8 cellular contexts compared by ENCODE assay signal in the genomic region with DNA sequence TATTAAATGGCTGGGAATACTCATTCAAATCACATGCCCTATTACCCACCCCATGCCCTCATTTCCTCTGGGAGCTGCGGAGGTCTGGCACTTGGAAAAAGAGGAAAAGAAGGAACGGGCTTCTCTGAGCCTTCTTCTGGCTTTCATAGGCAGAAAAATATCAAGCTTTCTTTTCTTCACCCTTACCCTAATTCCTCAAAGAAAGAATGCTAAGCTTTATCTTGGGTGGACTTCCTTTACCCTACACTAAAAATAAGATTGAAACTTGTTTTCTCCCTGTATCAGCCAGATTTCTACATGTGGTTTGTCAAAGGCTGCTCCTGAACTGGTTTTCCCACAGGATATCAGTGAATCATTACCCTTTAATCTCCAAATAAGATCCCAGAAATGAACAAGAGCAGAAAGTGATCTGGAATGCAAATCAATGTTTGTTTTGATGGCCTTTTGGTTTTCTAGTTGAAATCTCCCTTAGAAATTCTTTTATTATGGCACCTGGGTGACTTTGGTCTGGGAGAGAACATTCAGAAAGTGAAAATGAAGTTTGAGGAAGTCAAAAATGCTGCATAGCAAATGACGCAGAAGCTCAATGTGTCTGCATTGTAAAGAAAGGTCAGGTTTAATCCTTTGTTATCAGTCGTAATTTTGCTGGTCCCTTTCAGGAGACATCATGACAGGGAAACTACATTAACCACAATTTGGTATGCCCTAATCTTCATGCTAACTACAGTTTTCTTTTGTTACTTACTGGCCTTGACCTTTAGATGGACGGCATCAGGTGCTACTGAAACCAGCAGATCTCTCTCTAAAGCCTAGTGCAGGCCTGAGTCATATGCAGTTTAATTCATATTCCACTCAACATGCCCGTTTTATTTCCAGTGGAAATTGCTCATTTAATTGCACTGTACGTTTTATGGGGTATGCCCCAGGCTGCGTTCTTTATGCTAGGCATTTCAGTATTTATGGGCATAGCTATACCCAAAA. TPM values are rescaled to one million over a fixed set of nuclear protein-coding genes. Genes with fewer than 3 reads are reported as not detected.
DNase-seq lines count a peak whose midpoint lies in the region; ATAC-seq, FAIRE-seq and TF ChIP-seq lines count a peak whose summit lies in the region.

No MANE protein-coding gene starts in this region.

- H3K9ac ChIP-seq in endothelial cell of umbilical vein (replicated peaks; ENCODE audit: extremely low read depth, insufficient read depth, low read length), result peak overlapping the region; percentile 83

- peak overlapping the region; percentile 30 for H3K4me3 ChIP-seq in CD8-positive, alpha-beta memory T cell (ENCODE audit: low read length)
- H3K4me3 ChIP-seq in SJCRH30 (peak overlapping the region; percentile 56), endothelial cell of umbilical vein (replicated peaks in 1 of 3; ENCODE audit: insufficient read depth in 1 of 3, low read depth in 1 of 3, low read length in 3 of 3) (peak overlapping the region in 1 of 3 experiments; percentile 34)
- peak overlapping the region; percentile 10 for H3K4me3 ChIP-seq in naive thymus-derived CD4-positive, alpha-beta T cell (ENCODE audit: low read length)

- H3K9me3 ChIP-seq in CD8-positive, alpha-beta memory T cell (ENCODE audit: low read length), result no peaks in the 10 kb centered on the region
- no peaks in the 10 kb centered on the region for H3K9me3 ChIP-seq in SJCRH30 (replicated peaks)
- H3K9me3 ChIP-seq in endothelial cell of umbilical vein (replicated peaks; ENCODE audit: control insufficient read depth, insufficient read depth, low read length), result no peaks in the 10 kb centered on the region
- H3K9me3 ChIP-seq in naive thymus-derived CD4-positive, alpha-beta T cell (ENCODE audit: control insufficient read depth in 2 of 3, low read length in 3 of 3), result no peaks in the 10 kb centered on the region

- no peaks in the 10 kb centered on the region for H3K9me3 Mint-ChIP-seq in CD8-positive, alpha-beta memory T cell
- peaks cover 0 to 1% (median 0%) of the 10 kb centered on the region in 11 donors for H3K9me3 Mint-ChIP-seq in naive thymus-derived CD4-positive, alpha-beta T cell

- no peaks in the 10 kb centered on the region for H3K36me3 ChIP-seq in CD8-positive, alpha-beta memory T cell (ENCODE audit: insufficient read depth, low read length)
- H3K36me3 ChIP-seq in SJCRH30, result no peaks in the 10 kb centered on the region
- H3K36me3 ChIP-seq in endothelial cell of umbilical vein (ENCODE audit: control insufficient read depth in 2 of 2, extremely low read depth in 1 of 2, insufficient read depth in 2 of 2, low read length in 2 of 2), result no peaks in the 10 kb centered on the region
- no peaks in the 10 kb centered on the region for H3K36me3 ChIP-seq in naive thymus-derived CD4-positive, alpha-beta T cell (ENCODE audit: control insufficient read depth in 2 of 3, insufficient read depth in 3 of 3, low read length in 3 of 3)

- CTCF ChIA-PET in CD8-positive, alpha-beta memory T cell (lab: Charles Lee), result interaction anchor here (0.7 to 4.4 kb wide), 16 partner anchors 14 to 1039 kb away, joined by 3 to 113 read pairs (median 10); a partner anchor contains a TSS
- CTCF ChIA-PET in endothelial cell of umbilical vein (lab: Charles Lee), result interaction anchor here (0.9 to 5.3 kb wide), 25 partner anchors 12 to 607 kb away, joined by 3 to 166 read pairs (median 15); a partner anchor contains a TSS
- CTCF ChIA-PET in naive thymus-derived CD4-positive, alpha-beta T cell (lab: Charles Lee), result interaction anchor here (0.6 to 5.3 kb wide), 18 partner anchors 11 to 607 kb away, joined by 3 to 126 read pairs (median 11); a partner anchor contains a TSS

- ATAC-seq in GM19043 (IDR thresholded peaks at IDR 0.05; ENCODE audit: low read depth, unreplicated experiment) (peak; percentile 43), HG03135 (IDR thresholded peaks at IDR 0.05; ENCODE audit: unreplicated experiment) (peak; percentile 48)
- peak; percentile 63 for ATAC-seq in naive thymus-derived CD4-positive, alpha-beta T cell

- peaks cover 0 to 2% of the 10 kb centered on the region in 2 donors for H3K27me3 Mint-ChIP-seq in CD8-positive, alpha-beta memory T cell
- peaks cover 0 to 5% (median 0%) of the 10 kb centered on the region in 5 donors for H3K27me3 Mint-ChIP-seq in naive thymus-derived CD4-positive, alpha-beta T cell

- H3K27ac Mint-ChIP-seq in CD8-positive, alpha-beta memory T cell, result peak overlapping the region; percentile 68 to 87 (median 78)
- peak overlapping the region in 4 of 9 donors; percentile 82 to 90 (median 89) for H3K27ac Mint-ChIP-seq in naive thymus-derived CD4-positive, alpha-beta T cell

- no peaks in the 10 kb centered on the region for H3K9me1 ChIP-seq in endothelial cell of umbilical vein (replicated peaks; ENCODE audit: control insufficient read depth, extremely low read depth, insufficient read depth, low read length)

- FAIRE-seq in endothelial cell of umbilical vein (lab: Jason Lieb, UNC) (peak; percentile 48), D721Med (lab: Jason Lieb, UNC) (no peak)

- POLR2A ChIA-PET in CD8-positive, alpha-beta memory T cell (lab: Charles Lee), result interaction anchor here (0.6 to 4.7 kb wide), 7 partner anchors 33 to 227 kb away, joined by 3 to 84 read pairs (median 3); a partner anchor contains a TSS
- POLR2A ChIA-PET in endothelial cell of umbilical vein (lab: Charles Lee), result interaction anchor here (1.1 to 2.1 kb wide), 3 partner anchors 46 to 99 kb away, joined by 3 to 10 read pairs (median 4); a partner anchor contains a TSS
- POLR2A ChIA-PET in naive thymus-derived CD4-positive, alpha-beta T cell (lab: Charles Lee), result interaction anchor here (0.6 to 4.7 kb wide), 20 partner anchors 9 to 388 kb away, joined by 3 to 176 read pairs (median 4); a partner anchor contains a TSS

- H3K4me1 Mint-ChIP-seq in CD8-positive, alpha-beta memory T cell, result peaks cover 10 to 20% (median 16%) of the 10 kb centered on the region in 3 donors
- peaks cover 0 to 43% (median 12%) of the 10 kb centered on the region in 7 donors for H3K4me1 Mint-ChIP-seq in naive thymus-derived CD4-positive, alpha-beta T cell

- H4K20me1 ChIP-seq in endothelial cell of umbilical vein (replicated peaks; ENCODE audit: control insufficient read depth, extremely low read depth, insufficient read depth, low read length), result no peaks in the 10 kb centered on the region

- TSS peak; percentile 66 for BruUV-seq in endothelial cell of umbilical vein (replicated peaks; lab: Mats Ljungman, UMichigan)

- H2AFZ ChIP-seq in endothelial cell of umbilical vein (ENCODE audit: low read depth, low read length), result peak overlapping the region; percentile 33

- TF ChIP-seq CTCF in endothelial cell of umbilical vein (IDR thresholded peaks at IDR 0.05; ENCODE audit: extremely low read depth in 1 of 2, insufficient read depth in 1 of 2, low read depth in 1 of 2, low read length in 2 of 2), result no peak
- no peak for TF ChIP-seq CTCF in D721Med (IDR thresholded peaks at IDR 0.05; ENCODE audit: insufficient read depth, missing control alignments)

- TF ChIP-seq POLR2A in endothelial cell of umbilical vein (IDR thresholded peaks at IDR 0.05; ENCODE audit: low read depth, low read length), result peak; percentile 40

- dilution Hi-C loops in endothelial cell of umbilical vein (cut with MboI; ENCODE audit: extremely low pct_ligation_motif_present, low sequenced_read_pairs), result loop anchor here (10.0 kb wide), 2 partner anchors 89 to 229 kb away; a partner anchor contains a TSS

- peak in 2 of 5 donors; percentile 23 to 44 for DNase-seq in CD8-positive, alpha-beta memory T cell
- DNase-seq in SJCRH30 (peak; percentile 91 to 97), endothelial cell of umbilical vein (ENCODE audit: low read depth, low spot score) (peak; percentile 80), RKO (ENCODE audit: low spot score) (no peak), D721Med (ENCODE audit: insufficient read length, low spot score) (no peak)
- peak in 7 of 9 donors; percentile 33 to 50 (median 41) for DNase-seq in naive thymus-derived CD4-positive, alpha-beta T cell

- no peaks in the 10 kb centered on the region for H3K27me3 ChIP-seq in CD8-positive, alpha-beta memory T cell (ENCODE audit: insufficient read depth, low read length, poor library complexity, severe bottlenecking)
- no peaks in the 10 kb centered on the region for H3K27me3 ChIP-seq in SJCRH30
- H3K27me3 ChIP-seq in endothelial cell of umbilical vein (ENCODE audit: control insufficient read depth in 2 of 2, insufficient read depth in 2 of 2, low read length in 2 of 2), result no peaks in the 10 kb centered on the region
- no peaks in the 10 kb centered on the region for H3K27me3 ChIP-seq in naive thymus-derived CD4-positive, alpha-beta T cell (ENCODE audit: control insufficient read depth in 2 of 2, insufficient read depth in 2 of 2, low read length in 2 of 2)

- H3K4me3 Mint-ChIP-seq in CD8-positive, alpha-beta memory T cell, result peak overlapping the region in 6 of 7 donors; percentile 49 to 83 (median 63)
- H3K4me3 Mint-ChIP-seq in naive thymus-derived CD4-positive, alpha-beta T cell, result peak overlapping the region in 7 of 10 donors; percentile 31 to 86 (median 75)

- no peaks in the 10 kb centered on the region for H3K36me3 Mint-ChIP-seq in CD8-positive, alpha-beta memory T cell
- H3K36me3 Mint-ChIP-seq in naive thymus-derived CD4-positive, alpha-beta T cell, result no peaks in the 10 kb centered on the region

- H3K4me1 ChIP-seq in CD8-positive, alpha-beta memory T cell (ENCODE audit: insufficient read depth, low read length), result peaks cover 18% of the 10 kb centered on the region
- H3K4me1 ChIP-seq in SJCRH30 (peaks cover 47% of the 10 kb centered on the region), endothelial cell of umbilical vein (ENCODE audit: control insufficient read depth, extremely low read depth, insufficient read depth, low read length) (peaks cover 59% of the 10 kb centered on the region)
- peaks cover 11 to 16% of the 10 kb centered on the region in 2 donors for H3K4me1 ChIP-seq in naive thymus-derived CD4-positive, alpha-beta T cell (ENCODE audit: control insufficient read depth in 2 of 2, insufficient read depth in 2 of 2, low read length in 2 of 2)

- intact Hi-C loops in endothelial cell of umbilical vein (cut with micrococcal nuclease), result loop anchor here (1.0 to 10.0 kb wide), 7 partner anchors 76 to 451 kb away; a partner anchor contains a TSS
- intact Hi-C loops in naive thymus-derived CD4-positive, alpha-beta T cell (cut with micrococcal nuclease), result loop anchor here (1.0 to 2.0 kb wide), 5 partner anchors 46 to 559 kb away; a partner anchor contains a TSS

- H3K79me2 ChIP-seq in endothelial cell of umbilical vein (ENCODE audit: control insufficient read depth, insufficient read depth, low read length), result no peaks in the 10 kb centered on the region

- H3K27ac ChIP-seq in CD8-positive, alpha-beta memory T cell (ENCODE audit: low read depth, low read length), result peak overlapping the region; percentile 32
- H3K27ac ChIP-seq in SJCRH30 (peak overlapping the region; percentile 91), endothelial cell of umbilical vein (ENCODE audit: insufficient read depth, low read depth, low read length) (peak overlapping the region; percentile 91)
- H3K27ac ChIP-seq in naive thymus-derived CD4-positive, alpha-beta T cell (ENCODE audit: low read depth, low read length), result peak overlapping the region; percentile 66

- peak overlapping the region; percentile 53 for H3K4me2 ChIP-seq in endothelial cell of umbilical vein (ENCODE audit: insufficient read depth, low read length)

RNA-seq across cellular contexts. Expression of a gene that starts 46.6 kb away (rescaled TPM):
- total RNA-seq in CD8-positive, alpha-beta memory T cell, result 100 to 1,000 TPM; 203 to 216 TPM
- polyA plus RNA-seq in CD8-positive, alpha-beta memory T cell, result 58.3 TPM
- total RNA-seq in SJCRH30 (2014; rRNA removed; shearing (Covaris generic)), result 148 and 159 TPM in 2 replicates
- total RNA-seq in endothelial cell of umbilical vein, result 316 and 322 TPM in 2 replicates
- polyA plus RNA-seq in endothelial cell of umbilical vein, result 28.0 and 57.5 TPM in 2 replicates
- 143 and 159 TPM in 2 replicates for polyA plus RNA-seq in endothelial cell of umbilical vein (2011; cell fraction: cytosol; rRNA removed)
- polyA plus RNA-seq in endothelial cell of umbilical vein (2011; cell fraction: nucleus; rRNA removed), result 136 and 204 TPM in 2 replicates
- polyA plus RNA-seq in endothelial cell of umbilical vein (2012), result 422 and 615 TPM in 2 replicates
- polyA minus RNA-seq in endothelial cell of umbilical vein, result 35.6 and 37.0 TPM in 2 replicates
- 18.1 TPM for polyA minus RNA-seq in endothelial cell of umbilical vein (2011; cell fraction: cytosol; rRNA and poly(A)+ RNA removed)
- 70.6 and 119 TPM in 2 replicates for polyA minus RNA-seq in endothelial cell of umbilical vein (2011; cell fraction: nucleus; rRNA and poly(A)+ RNA removed)
- total RNA-seq in naive thymus-derived CD4-positive, alpha-beta T cell, result 100 to 1,000 TPM; 151 to 311 (median 184) TPM
- 10 to 100 TPM; 53.3 to 69.0 TPM for polyA plus RNA-seq in naive thymus-derived CD4-positive, alpha-beta T cell

Comparison
In these comparisons a context has a peak if more than half of its experiments do, and no peak if none do; other contexts are left out.
1. DNase-seq: peak in SJCRH30 (2 of 2), endothelial cell of umbilical vein (single experiment) and naive thymus-derived CD4-positive, alpha-beta T cell (7 of 9); none in RKO (single experiment) and D721Med (single experiment).
2. H3K27ac ChIP-seq: peak in every context shown above with its lines; median percentile 91 in SJCRH30; 91 in endothelial cell of umbilical vein; 66 in naive thymus-derived CD4-positive, alpha-beta T cell; 32 in CD8-positive, alpha-beta memory T cell.
3. Peak in every context shown above with its lines, with median percentiles within 50 percentile points of each other: ATAC-seq.